1 cellular context compared by ENCODE assay signal in the genomic region with DNA sequence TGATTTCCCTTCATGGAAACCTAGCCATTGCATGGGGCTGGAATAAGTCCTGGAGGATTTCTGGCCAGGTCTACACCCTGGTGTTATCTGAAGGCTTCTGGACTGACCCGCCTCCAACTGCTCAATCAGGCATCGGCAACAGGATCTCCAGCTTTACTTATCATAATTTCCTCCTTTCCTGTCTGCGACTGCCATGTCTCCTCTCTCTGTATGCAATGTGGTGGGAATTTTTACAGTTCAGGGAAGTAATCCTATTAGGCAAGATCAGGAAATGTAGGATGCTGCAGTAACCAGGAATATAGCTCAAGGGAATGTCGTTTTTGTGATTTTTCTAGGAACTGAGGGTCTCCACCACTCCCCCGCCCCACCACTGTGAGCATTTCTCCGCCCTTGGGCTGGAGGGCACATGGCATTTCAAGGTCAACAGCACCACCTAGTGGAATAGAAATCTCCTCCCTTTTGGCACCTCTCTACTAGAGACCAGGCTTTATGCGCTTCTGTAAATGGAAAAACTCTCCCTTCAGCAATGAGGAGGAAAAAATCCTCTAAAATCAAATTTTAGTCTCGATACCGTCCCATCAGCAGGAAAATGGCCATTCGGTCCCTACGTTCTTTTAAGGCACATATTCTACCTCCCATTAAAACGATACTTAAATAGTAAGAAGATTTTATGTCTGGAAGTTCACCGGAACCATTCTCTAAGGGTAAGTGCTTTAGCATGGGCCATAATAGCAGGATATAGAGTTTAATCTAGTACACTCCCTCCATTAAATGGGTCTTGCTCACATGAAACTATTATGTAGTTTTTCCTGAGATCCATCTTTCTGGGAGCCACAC.
TF ChIP-seq lines count a peak whose summit lies in the region.

No MANE protein-coding gene starts in this region.

TF ChIP-seq in HCT116, 20 proteins besides CTCF, POLR2A, EP300 and RAD21 (continued from another document):
- TF ChIP-seq CEBPB (IDR thresholded peaks at IDR 0.05; ENCODE audit: low read depth): no peak
- no peak for TF ChIP-seq ELF1 (IDR thresholded peaks at IDR 0.05; ENCODE audit: borderline replicate concordance, low read depth)
- TF ChIP-seq ZFX (IDR thresholded peaks at IDR 0.05): no peak
- no peak for TF ChIP-seq SRF (IDR thresholded peaks at IDR 0.05; ENCODE audit: low read depth)
- no peak for TF ChIP-seq ZNF274 (IDR thresholded peaks at IDR 0.05; ENCODE audit: low read depth, low read length)
- TF ChIP-seq, protein P1, sequence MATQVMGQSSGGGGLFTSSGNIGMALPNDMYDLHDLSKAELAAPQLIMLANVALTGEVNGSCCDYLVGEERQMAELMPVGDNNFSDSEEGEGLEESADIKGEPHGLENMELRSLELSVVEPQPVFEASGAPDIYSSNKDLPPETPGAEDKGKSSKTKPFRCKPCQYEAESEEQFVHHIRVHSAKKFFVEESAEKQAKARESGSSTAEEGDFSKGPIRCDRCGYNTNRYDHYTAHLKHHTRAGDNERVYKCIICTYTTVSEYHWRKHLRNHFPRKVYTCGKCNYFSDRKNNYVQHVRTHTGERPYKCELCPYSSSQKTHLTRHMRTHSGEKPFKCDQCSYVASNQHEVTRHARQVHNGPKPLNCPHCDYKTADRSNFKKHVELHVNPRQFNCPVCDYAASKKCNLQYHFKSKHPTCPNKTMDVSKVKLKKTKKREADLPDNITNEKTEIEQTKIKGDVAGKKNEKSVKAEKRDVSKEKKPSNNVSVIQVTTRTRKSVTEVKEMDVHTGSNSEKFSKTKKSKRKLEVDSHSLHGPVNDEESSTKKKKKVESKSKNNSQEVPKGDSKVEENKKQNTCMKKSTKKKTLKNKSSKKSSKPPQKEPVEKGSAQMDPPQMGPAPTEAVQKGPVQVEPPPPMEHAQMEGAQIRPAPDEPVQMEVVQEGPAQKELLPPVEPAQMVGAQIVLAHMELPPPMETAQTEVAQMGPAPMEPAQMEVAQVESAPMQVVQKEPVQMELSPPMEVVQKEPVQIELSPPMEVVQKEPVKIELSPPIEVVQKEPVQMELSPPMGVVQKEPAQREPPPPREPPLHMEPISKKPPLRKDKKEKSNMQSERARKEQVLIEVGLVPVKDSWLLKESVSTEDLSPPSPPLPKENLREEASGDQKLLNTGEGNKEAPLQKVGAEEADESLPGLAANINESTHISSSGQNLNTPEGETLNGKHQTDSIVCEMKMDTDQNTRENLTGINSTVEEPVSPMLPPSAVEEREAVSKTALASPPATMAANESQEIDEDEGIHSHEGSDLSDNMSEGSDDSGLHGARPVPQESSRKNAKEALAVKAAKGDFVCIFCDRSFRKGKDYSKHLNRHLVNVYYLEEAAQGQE (IDR thresholded peaks at IDR 0.05; ENCODE audit: low read depth): no peak
TF ChIP-seq in HCT116: peak in this region for 0.
